29 cellular contexts compared by ENCODE assay signal in genomic region chr12:34343766-34344165, GRCh38.
"Had no signal": no experiment of that assay in that cellular context is flagged by ENCODE, and none has a peak within 500 bp of the region (broad histone marks: within the 10 kb centered on the region; RNA-seq: fewer than 3 reads in every experiment).

No MANE protein-coding gene starts in this region.

- ATAC-seq: left colon; left lung; lower lobe of right lung; naive thymus-derived CD8-positive, alpha-beta T cell; pancreas; right cardiac atrium; stimulated activated memory B cell treated with anti-CD40 and anti-IgM and Interleukin-4, amounts not matched to agents 10 μg/mL and 1 μg/mL and 100 μg/mL, for 72 hours; upper lobe of right lung had no signal

- H3K36me3 ChIP-seq: left lung, lower lobe of right lung, pancreas, prostate gland, sigmoid colon, spleen, thyroid gland, transverse colon, upper lobe of right lung, uterus had no signal

- DNase-seq: hippocampal formation; immature natural killer cell; kidney; left colon; left lung; lower lobe of right lung; mammary epithelial cell; mesenchymal stem cell; naive thymus-derived CD8-positive, alpha-beta T cell; nucleus accumbens; pancreas; posterior cingulate gyrus; retina; right cardiac atrium; sigmoid colon; small intestine; spleen; stimulated activated CD4-positive, alpha-beta T cell treated with anti-CD3 and anti-CD28 coated beads, Interleukin-4, amount 100 ng/mL, for 24 hours; stimulated activated CD8-positive, alpha-beta memory T cell treated with anti-CD3 and anti-CD28 coated beads, Interleukin-4, amount 100 ng/mL, for 48 hours; stimulated activated naive CD4-positive, alpha-beta T cell treated with Interleukin-2 at 50 U/mL for 16 hours; stimulated activated naive CD8-positive, alpha-beta T cell treated with anti-CD3 and anti-CD28 coated beads, Interleukin-15, amount 100 ng/mL, for 72 hours; substantia nigra; testis; thyroid gland; transverse colon; upper lobe of right lung; uterus had no signal

- H3K4me1 ChIP-seq: left lung, lower lobe of right lung, pancreas, prostate gland, sigmoid colon, spleen, testis, thyroid gland, transverse colon, upper lobe of right lung, uterus had no signal

- H3K27me3 ChIP-seq: left lung, pancreas, testis, thyroid gland, transverse colon, uterus had no signal

- H3K9me3 ChIP-seq: pancreas, prostate gland, testis, thyroid gland, upper lobe of right lung had no signal

- H3K4me3 ChIP-seq: left lung, lower lobe of right lung, pancreas, prostate gland, sigmoid colon, spleen, thyroid gland, transverse colon, upper lobe of right lung, uterus had no signal

- H3K27ac ChIP-seq: left lung, lower lobe of right lung, pancreas, prostate gland, sigmoid colon, spleen, testis, thyroid gland, transverse colon, upper lobe of right lung, uterus had no signal
